ENCODE assay signal across 1 cellular context in the genomic region with DNA sequence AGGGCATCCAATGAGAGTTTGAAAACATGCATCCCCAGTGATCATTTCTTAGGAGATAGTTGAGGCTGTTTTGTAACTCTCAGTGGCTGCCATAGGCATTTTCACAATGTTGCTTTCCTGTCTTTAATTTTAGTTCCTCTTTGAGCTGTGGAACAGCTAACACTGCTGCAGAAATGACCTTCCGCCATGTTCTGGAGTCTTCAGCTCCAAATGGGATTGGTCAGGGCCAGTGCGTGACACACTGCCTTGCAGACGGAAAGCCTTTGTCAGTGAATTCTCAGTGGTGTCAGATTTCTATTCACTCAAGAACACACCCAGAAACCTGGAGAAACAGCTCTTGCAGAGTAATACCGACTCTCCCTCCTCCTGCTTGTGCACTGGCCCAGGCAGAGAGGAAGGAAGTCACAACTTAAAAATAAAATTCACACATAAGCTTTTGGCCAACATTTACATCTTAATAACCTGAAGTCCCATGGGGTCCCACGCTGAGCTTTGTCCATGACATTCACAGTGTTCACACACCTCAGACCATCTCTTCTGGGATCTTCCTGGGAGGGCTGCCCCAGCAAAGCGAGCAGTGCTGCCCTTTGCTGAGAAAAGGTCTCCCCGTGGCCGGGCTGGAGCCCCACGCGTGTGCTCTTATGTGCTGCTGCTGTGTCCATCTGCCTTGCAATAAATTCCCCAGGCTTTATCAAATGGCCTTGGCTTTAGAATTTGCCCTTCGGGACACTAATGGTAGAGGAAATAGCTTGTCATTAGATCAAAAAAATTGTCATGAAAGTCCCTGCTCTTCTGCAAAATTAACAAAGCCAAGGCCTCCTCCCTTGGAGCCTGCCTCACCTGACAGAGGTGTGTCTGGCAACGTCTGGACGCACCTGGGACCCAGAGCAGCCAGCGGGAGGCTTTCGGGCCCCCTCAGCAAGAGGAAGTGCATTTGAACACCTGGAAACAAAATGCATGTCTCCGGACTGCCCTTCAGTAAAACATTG.
TF ChIP-seq lines count a peak whose summit lies in the region.

No MANE protein-coding gene starts in this region.

TF ChIP-seq in K562, 482 proteins besides CTCF, POLR2A, EP300 and RAD21 (continued from another document and continues in another):
- TF ChIP-seq, protein P1, sequence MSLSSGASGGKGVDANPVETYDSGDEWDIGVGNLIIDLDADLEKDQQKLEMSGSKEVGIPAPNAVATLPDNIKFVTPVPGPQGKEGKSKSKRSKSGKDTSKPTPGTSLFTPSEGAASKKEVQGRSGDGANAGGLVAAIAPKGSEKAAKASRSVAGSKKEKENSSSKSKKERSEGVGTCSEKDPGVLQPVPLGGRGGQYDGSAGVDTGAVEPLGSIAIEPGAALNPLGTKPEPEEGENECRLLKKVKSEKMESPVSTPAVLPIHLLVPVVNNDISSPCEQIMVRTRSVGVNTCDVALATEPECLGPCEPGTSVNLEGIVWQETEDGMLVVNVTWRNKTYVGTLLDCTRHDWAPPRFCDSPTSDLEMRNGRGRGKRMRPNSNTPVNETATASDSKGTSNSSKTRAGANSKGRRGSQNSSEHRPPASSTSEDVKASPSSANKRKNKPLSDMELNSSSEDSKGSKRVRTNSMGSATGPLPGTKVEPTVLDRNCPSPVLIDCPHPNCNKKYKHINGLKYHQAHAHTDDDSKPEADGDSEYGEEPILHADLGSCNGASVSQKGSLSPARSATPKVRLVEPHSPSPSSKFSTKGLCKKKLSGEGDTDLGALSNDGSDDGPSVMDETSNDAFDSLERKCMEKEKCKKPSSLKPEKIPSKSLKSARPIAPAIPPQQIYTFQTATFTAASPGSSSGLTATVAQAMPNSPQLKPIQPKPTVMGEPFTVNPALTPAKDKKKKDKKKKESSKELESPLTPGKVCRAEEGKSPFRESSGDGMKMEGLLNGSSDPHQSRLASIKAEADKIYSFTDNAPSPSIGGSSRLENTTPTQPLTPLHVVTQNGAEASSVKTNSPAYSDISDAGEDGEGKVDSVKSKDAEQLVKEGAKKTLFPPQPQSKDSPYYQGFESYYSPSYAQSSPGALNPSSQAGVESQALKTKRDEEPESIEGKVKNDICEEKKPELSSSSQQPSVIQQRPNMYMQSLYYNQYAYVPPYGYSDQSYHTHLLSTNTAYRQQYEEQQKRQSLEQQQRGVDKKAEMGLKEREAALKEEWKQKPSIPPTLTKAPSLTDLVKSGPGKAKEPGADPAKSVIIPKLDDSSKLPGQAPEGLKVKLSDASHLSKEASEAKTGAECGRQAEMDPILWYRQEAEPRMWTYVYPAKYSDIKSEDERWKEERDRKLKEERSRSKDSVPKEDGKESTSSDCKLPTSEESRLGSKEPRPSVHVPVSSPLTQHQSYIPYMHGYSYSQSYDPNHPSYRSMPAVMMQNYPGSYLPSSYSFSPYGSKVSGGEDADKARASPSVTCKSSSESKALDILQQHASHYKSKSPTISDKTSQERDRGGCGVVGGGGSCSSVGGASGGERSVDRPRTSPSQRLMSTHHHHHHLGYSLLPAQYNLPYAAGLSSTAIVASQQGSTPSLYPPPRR (CRISPR knock-in tag; IDR thresholded peaks at IDR 0.05; ENCODE audit: borderline replicate concordance) = no peak
- TF ChIP-seq, protein P2, sequence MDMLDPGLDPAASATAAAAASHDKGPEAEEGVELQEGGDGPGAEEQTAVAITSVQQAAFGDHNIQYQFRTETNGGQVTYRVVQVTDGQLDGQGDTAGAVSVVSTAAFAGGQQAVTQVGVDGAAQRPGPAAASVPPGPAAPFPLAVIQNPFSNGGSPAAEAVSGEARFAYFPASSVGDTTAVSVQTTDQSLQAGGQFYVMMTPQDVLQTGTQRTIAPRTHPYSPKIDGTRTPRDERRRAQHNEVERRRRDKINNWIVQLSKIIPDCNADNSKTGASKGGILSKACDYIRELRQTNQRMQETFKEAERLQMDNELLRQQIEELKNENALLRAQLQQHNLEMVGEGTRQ (CRISPR knock-in tag; IDR thresholded peaks at IDR 0.05) = peak; percentile 40; the same call in 1 of the 2 replicates
- TF ChIP-seq, protein P3, sequence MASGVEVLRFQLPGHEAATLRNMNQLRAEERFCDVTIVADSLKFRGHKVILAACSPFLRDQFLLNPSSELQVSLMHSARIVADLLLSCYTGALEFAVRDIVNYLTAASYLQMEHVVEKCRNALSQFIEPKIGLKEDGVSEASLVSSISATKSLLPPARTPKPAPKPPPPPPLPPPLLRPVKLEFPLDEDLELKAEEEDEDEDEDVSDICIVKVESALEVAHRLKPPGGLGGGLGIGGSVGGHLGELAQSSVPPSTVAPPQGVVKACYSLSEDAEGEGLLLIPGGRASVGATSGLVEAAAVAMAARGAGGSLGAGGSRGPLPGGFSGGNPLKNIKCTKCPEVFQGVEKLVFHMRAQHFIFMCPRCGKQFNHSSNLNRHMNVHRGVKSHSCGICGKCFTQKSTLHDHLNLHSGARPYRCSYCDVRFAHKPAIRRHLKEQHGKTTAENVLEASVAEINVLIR (CRISPR knock-in tag; IDR thresholded peaks at IDR 0.05) = no peak
- TF ChIP-seq PHF8 (IDR thresholded peaks at IDR 0.05; ENCODE audit: borderline replicate concordance, low read length) = peak; percentile 46; the same call in 1 of the 2 replicates
- no peak for TF ChIP-seq CXXC5 (CRISPR knock-in tag; IDR thresholded peaks at IDR 0.05)
- peak; percentile 16 for TF ChIP-seq TAF1 (IDR thresholded peaks at IDR 0.05; ENCODE audit: control insufficient read depth, extremely low read depth, insufficient read depth, low read length, severe bottlenecking)
- peak; percentile 11; the same call in 1 of the 2 replicates for TF ChIP-seq GABPA (tag; conservative IDR thresholded peaks at IDR 0.05; ENCODE audit: low read depth)
- TF ChIP-seq BDP1 (IDR thresholded peaks at IDR 0.05; ENCODE audit: insufficient read depth, insufficient read length) = no peak
- TF ChIP-seq HLTF (IDR thresholded peaks at IDR 0.05) = no peak
- TF ChIP-seq, protein P4, sequence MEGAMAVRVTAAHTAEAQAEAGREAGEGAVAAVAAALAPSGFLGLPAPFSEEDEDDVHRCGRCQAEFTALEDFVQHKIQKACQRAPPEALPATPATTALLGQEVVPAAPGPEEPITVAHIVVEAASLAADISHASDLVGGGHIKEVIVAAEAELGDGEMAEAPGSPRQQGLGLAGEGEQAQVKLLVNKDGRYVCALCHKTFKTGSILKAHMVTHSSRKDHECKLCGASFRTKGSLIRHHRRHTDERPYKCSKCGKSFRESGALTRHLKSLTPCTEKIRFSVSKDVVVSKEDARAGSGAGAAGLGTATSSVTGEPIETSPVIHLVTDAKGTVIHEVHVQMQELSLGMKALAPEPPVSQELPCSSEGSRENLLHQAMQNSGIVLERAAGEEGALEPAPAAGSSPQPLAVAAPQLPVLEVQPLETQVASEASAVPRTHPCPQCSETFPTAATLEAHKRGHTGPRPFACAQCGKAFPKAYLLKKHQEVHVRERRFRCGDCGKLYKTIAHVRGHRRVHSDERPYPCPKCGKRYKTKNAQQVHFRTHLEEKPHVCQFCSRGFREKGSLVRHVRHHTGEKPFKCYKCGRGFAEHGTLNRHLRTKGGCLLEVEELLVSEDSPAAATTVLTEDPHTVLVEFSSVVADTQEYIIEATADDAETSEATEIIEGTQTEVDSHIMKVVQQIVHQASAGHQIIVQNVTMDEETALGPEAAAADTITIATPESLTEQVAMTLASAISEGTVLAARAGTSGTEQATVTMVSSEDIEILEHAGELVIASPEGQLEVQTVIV (CRISPR knock-in tag; IDR thresholded peaks at IDR 0.05; ENCODE audit: borderline replicate concordance) = no peak
- TF ChIP-seq NCOA4 (IDR thresholded peaks at IDR 0.05; ENCODE audit: partially characterized antibody) = no peak
- TF ChIP-seq KLF6 (CRISPR knock-in tag; IDR thresholded peaks at IDR 0.05; ENCODE audit: borderline replicate concordance) = no peak
- TF ChIP-seq HCFC1 (IDR thresholded peaks at IDR 0.05; ENCODE audit: low read depth, low read length) = no peak
- TF ChIP-seq, protein P5, sequence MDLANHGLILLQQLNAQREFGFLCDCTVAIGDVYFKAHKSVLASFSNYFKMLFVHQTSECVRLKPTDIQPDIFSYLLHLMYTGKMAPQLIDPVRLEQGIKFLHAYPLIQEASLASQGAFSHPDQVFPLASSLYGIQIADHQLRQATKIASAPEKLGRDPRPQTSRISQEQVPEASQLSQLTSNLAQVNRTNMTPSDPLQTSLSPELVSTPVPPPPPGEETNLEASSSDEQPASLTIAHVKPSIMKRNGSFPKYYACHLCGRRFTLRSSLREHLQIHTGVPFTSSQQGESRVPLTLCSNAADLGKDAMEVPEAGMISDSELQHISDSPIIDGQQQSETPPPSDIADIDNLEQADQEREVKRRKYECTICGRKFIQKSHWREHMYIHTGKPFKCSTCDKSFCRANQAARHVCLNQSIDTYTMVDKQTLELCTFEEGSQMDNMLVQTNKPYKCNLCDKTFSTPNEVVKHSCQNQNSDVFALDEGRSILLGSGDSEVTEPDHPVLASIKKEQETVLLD (IDR thresholded peaks at IDR 0.05) = no peak
- TF ChIP-seq DIDO1 (tag; IDR thresholded peaks at IDR 0.05; ENCODE audit: low read depth) = no peak
- TF ChIP-seq, protein P6, sequence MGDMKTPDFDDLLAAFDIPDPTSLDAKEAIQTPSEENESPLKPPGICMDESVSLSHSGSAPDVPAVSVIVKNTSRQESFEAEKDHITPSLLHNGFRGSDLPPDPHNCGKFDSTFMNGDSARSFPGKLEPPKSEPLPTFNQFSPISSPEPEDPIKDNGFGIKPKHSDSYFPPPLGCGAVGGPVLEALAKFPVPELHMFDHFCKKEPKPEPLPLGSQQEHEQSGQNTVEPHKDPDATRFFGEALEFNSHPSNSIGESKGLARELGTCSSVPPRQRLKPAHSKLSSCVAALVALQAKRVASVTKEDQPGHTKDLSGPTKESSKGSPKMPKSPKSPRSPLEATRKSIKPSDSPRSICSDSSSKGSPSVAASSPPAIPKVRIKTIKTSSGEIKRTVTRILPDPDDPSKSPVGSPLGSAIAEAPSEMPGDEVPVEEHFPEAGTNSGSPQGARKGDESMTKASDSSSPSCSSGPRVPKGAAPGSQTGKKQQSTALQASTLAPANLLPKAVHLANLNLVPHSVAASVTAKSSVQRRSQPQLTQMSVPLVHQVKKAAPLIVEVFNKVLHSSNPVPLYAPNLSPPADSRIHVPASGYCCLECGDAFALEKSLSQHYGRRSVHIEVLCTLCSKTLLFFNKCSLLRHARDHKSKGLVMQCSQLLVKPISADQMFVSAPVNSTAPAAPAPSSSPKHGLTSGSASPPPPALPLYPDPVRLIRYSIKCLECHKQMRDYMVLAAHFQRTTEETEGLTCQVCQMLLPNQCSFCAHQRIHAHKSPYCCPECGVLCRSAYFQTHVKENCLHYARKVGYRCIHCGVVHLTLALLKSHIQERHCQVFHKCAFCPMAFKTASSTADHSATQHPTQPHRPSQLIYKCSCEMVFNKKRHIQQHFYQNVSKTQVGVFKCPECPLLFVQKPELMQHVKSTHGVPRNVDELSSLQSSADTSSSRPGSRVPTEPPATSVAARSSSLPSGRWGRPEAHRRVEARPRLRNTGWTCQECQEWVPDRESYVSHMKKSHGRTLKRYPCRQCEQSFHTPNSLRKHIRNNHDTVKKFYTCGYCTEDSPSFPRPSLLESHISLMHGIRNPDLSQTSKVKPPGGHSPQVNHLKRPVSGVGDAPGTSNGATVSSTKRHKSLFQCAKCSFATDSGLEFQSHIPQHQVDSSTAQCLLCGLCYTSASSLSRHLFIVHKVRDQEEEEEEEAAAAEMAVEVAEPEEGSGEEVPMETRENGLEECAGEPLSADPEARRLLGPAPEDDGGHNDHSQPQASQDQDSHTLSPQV (IDR thresholded peaks at IDR 0.05) = peak; percentile 69; the same call in 1 of the 2 replicates
- 0 out of 2 replicates have a peak, but pooled peaks have one; percentile 27 for TF ChIP-seq CREM (IDR thresholded peaks at IDR 0.05; ENCODE audit: low read depth)
- peak; percentile 27 for TF ChIP-seq L3MBTL2 (IDR thresholded peaks at IDR 0.05)
- TF ChIP-seq, protein P7, sequence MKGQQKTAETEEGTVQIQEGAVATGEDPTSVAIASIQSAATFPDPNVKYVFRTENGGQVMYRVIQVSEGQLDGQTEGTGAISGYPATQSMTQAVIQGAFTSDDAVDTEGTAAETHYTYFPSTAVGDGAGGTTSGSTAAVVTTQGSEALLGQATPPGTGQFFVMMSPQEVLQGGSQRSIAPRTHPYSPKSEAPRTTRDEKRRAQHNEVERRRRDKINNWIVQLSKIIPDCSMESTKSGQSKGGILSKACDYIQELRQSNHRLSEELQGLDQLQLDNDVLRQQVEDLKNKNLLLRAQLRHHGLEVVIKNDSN (CRISPR knock-in tag; IDR thresholded peaks at IDR 0.05) = peak; percentile 80
- TF ChIP-seq, protein P8, sequence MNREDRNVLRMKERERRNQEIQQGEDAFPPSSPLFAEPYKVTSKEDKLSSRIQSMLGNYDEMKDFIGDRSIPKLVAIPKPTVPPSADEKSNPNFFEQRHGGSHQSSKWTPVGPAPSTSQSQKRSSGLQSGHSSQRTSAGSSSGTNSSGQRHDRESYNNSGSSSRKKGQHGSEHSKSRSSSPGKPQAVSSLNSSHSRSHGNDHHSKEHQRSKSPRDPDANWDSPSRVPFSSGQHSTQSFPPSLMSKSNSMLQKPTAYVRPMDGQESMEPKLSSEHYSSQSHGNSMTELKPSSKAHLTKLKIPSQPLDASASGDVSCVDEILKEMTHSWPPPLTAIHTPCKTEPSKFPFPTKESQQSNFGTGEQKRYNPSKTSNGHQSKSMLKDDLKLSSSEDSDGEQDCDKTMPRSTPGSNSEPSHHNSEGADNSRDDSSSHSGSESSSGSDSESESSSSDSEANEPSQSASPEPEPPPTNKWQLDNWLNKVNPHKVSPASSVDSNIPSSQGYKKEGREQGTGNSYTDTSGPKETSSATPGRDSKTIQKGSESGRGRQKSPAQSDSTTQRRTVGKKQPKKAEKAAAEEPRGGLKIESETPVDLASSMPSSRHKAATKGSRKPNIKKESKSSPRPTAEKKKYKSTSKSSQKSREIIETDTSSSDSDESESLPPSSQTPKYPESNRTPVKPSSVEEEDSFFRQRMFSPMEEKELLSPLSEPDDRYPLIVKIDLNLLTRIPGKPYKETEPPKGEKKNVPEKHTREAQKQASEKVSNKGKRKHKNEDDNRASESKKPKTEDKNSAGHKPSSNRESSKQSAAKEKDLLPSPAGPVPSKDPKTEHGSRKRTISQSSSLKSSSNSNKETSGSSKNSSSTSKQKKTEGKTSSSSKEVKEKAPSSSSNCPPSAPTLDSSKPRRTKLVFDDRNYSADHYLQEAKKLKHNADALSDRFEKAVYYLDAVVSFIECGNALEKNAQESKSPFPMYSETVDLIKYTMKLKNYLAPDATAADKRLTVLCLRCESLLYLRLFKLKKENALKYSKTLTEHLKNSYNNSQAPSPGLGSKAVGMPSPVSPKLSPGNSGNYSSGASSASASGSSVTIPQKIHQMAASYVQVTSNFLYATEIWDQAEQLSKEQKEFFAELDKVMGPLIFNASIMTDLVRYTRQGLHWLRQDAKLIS (CRISPR knock-in tag; IDR thresholded peaks at IDR 0.05) = no peak
